Comparison of ENCODE assay signal across 1 cellular context in the genomic region with DNA sequence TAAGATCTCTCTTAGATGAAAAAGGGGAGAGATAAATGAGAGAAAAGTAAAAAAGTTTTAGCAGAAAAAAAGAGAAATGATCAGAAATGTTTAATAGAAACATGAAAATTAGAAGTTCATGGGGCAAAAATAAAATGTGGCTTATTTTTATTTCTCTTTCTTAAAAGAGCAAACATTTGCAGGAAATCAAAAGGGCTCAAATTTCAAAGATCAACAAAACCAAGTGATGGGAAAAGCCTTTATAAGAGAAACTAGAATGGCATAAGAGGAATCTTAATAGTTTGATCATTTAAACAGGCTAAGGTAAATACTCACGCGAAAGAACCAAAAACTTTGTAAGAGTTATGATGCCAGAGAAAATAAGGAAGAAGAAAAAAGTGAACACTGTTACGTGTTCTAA.
TF ChIP-seq lines count a peak whose summit lies in the region.

No MANE protein-coding gene starts in this region.

TF ChIP-seq in H1, 55 proteins besides CTCF, POLR2A, EP300 and RAD21:
- TF ChIP-seq SIX5 (IDR thresholded peaks at IDR 0.05; ENCODE audit: low read depth, low read length) = no peak
- TF ChIP-seq TEAD4 (IDR thresholded peaks at IDR 0.05; ENCODE audit: low read depth, low read length) = no peak
- TF ChIP-seq NANOG (IDR thresholded peaks at IDR 0.05; ENCODE audit: insufficient read depth, low read depth, low read length, poor library complexity, severe bottlenecking) = no peak
- no peak for TF ChIP-seq BRCA1 (IDR thresholded peaks at IDR 0.05; ENCODE audit: low read depth, low read length)
- TF ChIP-seq KDM4A (IDR thresholded peaks at IDR 0.05; ENCODE audit: low read depth, low read length, severe bottlenecking) = no peak
- TF ChIP-seq CBX8 (IDR thresholded peaks at IDR 0.05; ENCODE audit: borderline replicate concordance, low read depth, low read length) = no peak
- no peak for TF ChIP-seq FOSL1 (IDR thresholded peaks at IDR 0.05; ENCODE audit: insufficient read depth, low read depth, low read length)
- TF ChIP-seq SIRT6 (IDR thresholded peaks at IDR 0.05; ENCODE audit: low read length) = no peak
TF ChIP-seq in H1: peak in this region for 0.
